Comparison of ENCODE assay signal across 11 cellular contexts in the genomic region with DNA sequence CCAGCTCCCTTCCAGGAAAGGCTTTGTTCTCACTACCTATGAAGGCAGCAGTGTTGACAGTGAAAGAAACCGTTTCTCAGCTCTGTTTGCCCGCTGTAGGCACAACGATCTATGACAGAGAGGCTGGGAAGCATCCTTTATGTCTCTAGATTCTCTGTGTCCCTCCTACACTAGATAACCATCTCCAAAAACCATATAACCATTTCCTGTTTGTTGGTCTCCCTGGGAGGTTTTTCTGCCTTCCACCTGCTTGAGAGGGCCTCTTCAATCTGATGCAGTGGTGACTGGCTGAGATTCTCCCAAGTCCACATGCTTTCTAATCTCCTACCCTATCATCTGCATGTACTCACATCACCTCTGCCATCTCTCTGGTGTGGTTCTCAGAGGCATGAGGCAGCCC. TPM values are rescaled to one million over a fixed set of nuclear protein-coding genes. Genes with fewer than 3 reads are reported as not detected.
DNase-seq lines count a peak whose midpoint lies in the region; ATAC-seq lines count a peak whose summit lies in the region.
"Had no signal": no experiment of that assay in that cellular context is flagged by ENCODE, and none has a peak within 500 bp of the region (broad histone marks: within the 10 kb centered on the region; RNA-seq: fewer than 3 reads in every experiment).

No MANE protein-coding gene starts in this region.

- DNase-seq in activated T-cell treated with anti-CD3 and anti-CD28 coated beads for 48 hours (ENCODE audit: low read depth) (peak; percentile 18), activated T-cell treated with anti-CD3 and anti-CD28 coated beads for 4 hours (no peak), Ammon's horn (ENCODE audit: low spot score) (no peak), NCI-H1092 treated with DMSO at 0.1 percent for 48 hours (lab: John Stamatoyannopoulos, UW) (no peak), amygdala (lab: John Stamatoyannopoulos, UW) (no peak)
- no peak for DNase-seq in activated naive CD8-positive, alpha-beta T cell treated with anti-CD3 and anti-CD28 coated beads for 36 hours
- peak; percentile 14 for DNase-seq in stimulated activated naive CD8-positive, alpha-beta T cell treated with anti-CD3 and anti-CD28 coated beads, Interleukin-15, Interleukin-2, amounts not matched to agents 100 U/mL and 50 U/mL, for 24 hours
- DNase-seq: activated CD4-positive, CD25-positive, alpha-beta regulatory T cell; NK-92 treated with Interleukin-12 subunit alpha and Interleukin-12 subunit beta, amount 100 ng/mL, for 24 hours had no signal

- no peaks in the 10 kb centered on the region for H3K27me3 Mint-ChIP-seq in T-helper 1 cell treated with Interleukin-12 subunit alpha and Interleukin-12 subunit beta and Interleukin-4 antibody, amounts not matched to agents 30 μg/mL and 1 μg/mL, for 36 hours (ENCODE audit: low read depth)
- no peaks in the 10 kb centered on the region for H3K27me3 Mint-ChIP-seq in activated naive CD8-positive, alpha-beta T cell treated with anti-CD3 and anti-CD28 coated beads for 36 hours
- H3K27me3 Mint-ChIP-seq: dendritic cell treated with granulocyte-macrophage colony-stimulating factor and Interleukin-4, amounts not matched to agents 40 ng/mL and 50 ng/mL, for 4 days had no signal

- peaks cover 39% of the 10 kb centered on the region for H3K4me1 Mint-ChIP-seq in T-helper 1 cell treated with Interleukin-12 subunit alpha and Interleukin-12 subunit beta and Interleukin-4 antibody, amounts not matched to agents 30 μg/mL and 1 μg/mL, for 36 hours (ENCODE audit: low read depth)
- peaks cover 14% of the 10 kb centered on the region for H3K4me1 Mint-ChIP-seq in activated naive CD8-positive, alpha-beta T cell treated with anti-CD3 and anti-CD28 coated beads for 36 hours

- peaks cover 46% of the 10 kb centered on the region for H3K36me3 Mint-ChIP-seq in T-helper 1 cell treated with Interleukin-12 subunit alpha and Interleukin-12 subunit beta and Interleukin-4 antibody, amounts not matched to agents 30 μg/mL and 1 μg/mL, for 36 hours (ENCODE audit: low read depth)
- H3K36me3 Mint-ChIP-seq in activated naive CD8-positive, alpha-beta T cell treated with anti-CD3 and anti-CD28 coated beads for 36 hours = peaks cover 34% of the 10 kb centered on the region

- ATAC-seq in stimulated activated naive CD8-positive, alpha-beta T cell treated with anti-CD3 and anti-CD28 coated beads, Interleukin-15, Interleukin-2, amounts not matched to agents 100 U/mL and 50 U/mL, for 24 hours = peak; percentile 79

- peak overlapping the region; percentile 70 for H3K4me3 Mint-ChIP-seq in T-helper 1 cell treated with Interleukin-12 subunit alpha and Interleukin-12 subunit beta and Interleukin-4 antibody, amounts not matched to agents 30 μg/mL and 1 μg/mL, for 36 hours
- H3K4me3 Mint-ChIP-seq in activated naive CD8-positive, alpha-beta T cell treated with anti-CD3 and anti-CD28 coated beads for 36 hours = no peak overlapping the region
- H3K4me3 Mint-ChIP-seq: dendritic cell treated with granulocyte-macrophage colony-stimulating factor and Interleukin-4, amounts not matched to agents 40 ng/mL and 50 ng/mL, for 4 days had no signal

- H3K27ac Mint-ChIP-seq in T-helper 1 cell treated with Interleukin-12 subunit alpha and Interleukin-12 subunit beta and Interleukin-4 antibody, amounts not matched to agents 30 μg/mL and 1 μg/mL, for 36 hours = peak overlapping the region; percentile 94
- peak overlapping the region; percentile 25 for H3K27ac Mint-ChIP-seq in activated naive CD8-positive, alpha-beta T cell treated with anti-CD3 and anti-CD28 coated beads for 36 hours
- H3K27ac Mint-ChIP-seq: dendritic cell treated with granulocyte-macrophage colony-stimulating factor and Interleukin-4, amounts not matched to agents 40 ng/mL and 50 ng/mL, for 4 days had no signal

- H3K9me3 Mint-ChIP-seq in T-helper 1 cell treated with Interleukin-12 subunit alpha and Interleukin-12 subunit beta and Interleukin-4 antibody, amounts not matched to agents 30 μg/mL and 1 μg/mL, for 36 hours = no peaks in the 10 kb centered on the region
- no peaks in the 10 kb centered on the region for H3K9me3 Mint-ChIP-seq in activated naive CD8-positive, alpha-beta T cell treated with anti-CD3 and anti-CD28 coated beads for 36 hours
- H3K9me3 Mint-ChIP-seq: dendritic cell treated with granulocyte-macrophage colony-stimulating factor and Interleukin-4, amounts not matched to agents 40 ng/mL and 50 ng/mL, for 4 days had no signal

RNA-seq across cellular contexts. Expression of a gene that starts 32.0 kb away (rescaled TPM):
- 1 to 10 TPM; 3.5 to 4.9 TPM for total RNA-seq in activated naive CD8-positive, alpha-beta T cell treated with anti-CD3 and anti-CD28 coated beads for 36 hours

RNA-seq across cellular contexts. Expression of a gene that starts 32.4 kb away (rescaled TPM):
- 10 to 100 TPM; 13.0 to 13.9 TPM for total RNA-seq in activated naive CD8-positive, alpha-beta T cell treated with anti-CD3 and anti-CD28 coated beads for 36 hours

Comparison
In these comparisons a context has a peak if more than half of its experiments do, and no peak if none do; other contexts are left out.
1. DNase-seq: peak in activated T-cell treated with anti-CD3 and anti-CD28 coated beads for 48 hours (single experiment) and stimulated activated naive CD8-positive, alpha-beta T cell treated with anti-CD3 and anti-CD28 coated beads, Interleukin-15, Interleukin-2, amounts not matched to agents 100 U/mL and 50 U/mL, for 24 hours (single experiment); none in activated T-cell treated with anti-CD3 and anti-CD28 coated beads for 4 hours (single experiment), activated naive CD8-positive, alpha-beta T cell treated with anti-CD3 and anti-CD28 coated beads for 36 hours (single experiment), Ammon's horn (single experiment), NCI-H1092 treated with DMSO at 0.1 percent for 48 hours (single experiment) and amygdala (0 of 56).